Comparison of ENCODE assay signal across 8 cellular contexts in the genomic region with DNA sequence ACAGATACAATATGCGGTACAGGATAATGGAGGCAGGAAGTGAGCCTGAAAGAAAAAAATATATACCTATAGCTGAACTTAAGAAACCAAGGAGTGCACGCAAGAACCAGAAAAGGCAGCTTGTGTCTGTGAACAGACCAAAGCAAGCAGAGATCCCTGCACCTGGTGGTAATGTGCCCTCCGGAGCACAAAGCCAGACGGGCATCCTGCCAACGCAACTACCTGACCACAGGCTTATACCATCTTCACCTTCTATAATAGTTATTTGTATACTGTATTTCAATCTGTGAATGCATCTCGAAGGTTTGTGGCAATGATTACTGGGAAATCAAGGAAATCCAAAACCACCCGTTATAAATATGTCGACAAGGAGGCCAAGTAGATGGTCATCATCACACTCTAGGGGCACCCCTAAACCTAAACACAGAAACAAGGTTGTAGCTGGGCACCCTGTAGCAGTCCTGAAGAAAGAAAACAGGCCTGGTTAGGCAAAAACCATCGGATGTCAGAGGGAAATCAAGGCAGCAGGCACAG. TPM values are rescaled to one million over a fixed set of nuclear protein-coding genes. Genes with fewer than 3 reads are reported as not detected.
DNase-seq lines count a peak whose midpoint lies in the region; ATAC-seq and TF ChIP-seq lines count a peak whose summit lies in the region.

No MANE protein-coding gene starts in this region.

- H3K36me3 ChIP-seq in lower lobe of right lung, result no peaks in the 10 kb centered on the region

- H3K4me3 ChIP-seq in GM08714 (ENCODE audit: low read length) (peak overlapping the region; percentile 99), lower lobe of right lung (peak overlapping the region; percentile 75)

- H3K27ac ChIP-seq in VCaP (peak overlapping the region; percentile 90), lower lobe of right lung (peak overlapping the region; percentile 91)

- H3K4me1 ChIP-seq in lower lobe of right lung, result peaks cover 31% of the 10 kb centered on the region

- no peaks in the 10 kb centered on the region for H3K9me3 ChIP-seq in lower lobe of right lung

- intact Hi-C loops in lower lobe of right lung (cut with DNase I), result no loop called here

- TF ChIP-seq CTCF in VCaP (conservative IDR thresholded peaks at IDR 0.05) (no peak), lower lobe of right lung (IDR thresholded peaks at IDR 0.05) (no peak)

- DNase-seq in HCEC 1CT (peak; percentile 12), LoVo (ENCODE audit: low spot score) (peak; percentile 49), cerebellum (ENCODE audit: low spot score) (peak; percentile 36), lower lobe of right lung (peak; percentile 54), hepatic stellate cell (ENCODE audit: low spot score) (no peak)
- peak; percentile 9 to 11 for DNase-seq in stimulated activated CD8-positive, alpha-beta memory T cell treated with anti-CD3 and anti-CD28 coated beads, Interleukin-2, amount 100 ng/mL, for 48 hours (ENCODE audit: low read depth in 2 of 2)

- ATAC-seq in lower lobe of right lung, result no peak

- no peaks in the 10 kb centered on the region for H3K27me3 ChIP-seq in lower lobe of right lung (ENCODE audit: low read depth)

RNA-seq across cellular contexts. Expression of gene FBXL4, which starts 0.8 kb away (rescaled TPM):
- total RNA-seq in cerebellum (29.5 TPM), lower lobe of right lung (21.1 TPM)
